ENCODE assay signal across 26 cellular contexts in genomic region chr20:17345321-17345720, GRCh38.
"Had no signal": no experiment of that assay in that cellular context is flagged by ENCODE, and none has a peak within 500 bp of the region (broad histone marks: within the 10 kb centered on the region; RNA-seq: fewer than 3 reads in every experiment).

No MANE protein-coding gene starts in this region.

- ATAC-seq: activated naive CD4-positive, alpha-beta T cell treated with anti-CD3 and anti-CD28 coated beads, Interleukin-2, amount 50 U/mL, for 72 hours; activated T-helper 17 cell treated with anti-CD3 and anti-CD28 coated beads, Interleukin-2, amount 50 U/mL, for 72 hours; left ventricle myocardium superior; WTC11 had no signal

- H3K4me1 ChIP-seq: adrenal gland, ascending aorta, prostate gland, spleen, testis, uterus had no signal

- DNase-seq: activated CD8-positive, alpha-beta memory T cell treated with anti-CD3 and anti-CD28 coated beads for 24 hours; activated CD8-positive, alpha-beta memory T cell treated with anti-CD3 and anti-CD28 coated beads, Interleukin-2, amount 50 U/mL, for 4 hours; activated T-cell treated with anti-CD3 and anti-CD28 coated beads, Interleukin-2, amount 50 U/mL, for 24 hours; adrenal gland; brain microvascular endothelial cell; caudate nucleus; dermis blood vessel endothelial cell; effector CD8-positive, alpha-beta T cell; foreskin melanocyte; glutamatergic neuron; left ventricle myocardium superior; ovary; spleen; stimulated activated CD4-positive, alpha-beta T cell treated with anti-CD3 and anti-CD28 coated beads, Interleukin-4, amount 100 ng/mL, for 1 hour; stimulated activated naive CD4-positive, alpha-beta T cell; T1000; testis; trophoblast cell; uterus had no signal

- H3K27me3 ChIP-seq: adrenal gland, ascending aorta, brain microvascular endothelial cell, hepatocyte, neutrophil, ovary, testis, uterus had no signal

- H3K36me3 ChIP-seq: adrenal gland, ascending aorta, brain microvascular endothelial cell, neutrophil, ovary, prostate gland, spleen, uterus had no signal

- H3K79me2 ChIP-seq: hepatocyte had no signal

- H2AFZ ChIP-seq: hepatocyte had no signal

- H3K4me2 ChIP-seq: hepatocyte had no signal

- H3K4me3 ChIP-seq: adrenal gland, ascending aorta, hepatocyte, ovary, prostate gland, spleen, testis, uterus had no signal

- H3K9me3 ChIP-seq: adrenal gland, ascending aorta, neutrophil, ovary, prostate gland, spleen, testis, uterus had no signal

- H3K27ac ChIP-seq: adrenal gland, ascending aorta, brain microvascular endothelial cell, hepatocyte, neutrophil, ovary, prostate gland, spleen, testis, uterus had no signal
